22 cellular contexts compared by ENCODE assay signal in genomic region chr15:100663550-100664335, GRCh38.
DNase-seq lines count a peak whose midpoint lies in the region; ATAC-seq and TF ChIP-seq lines count a peak whose summit lies in the region.
"Had no signal": no experiment of that assay in that cellular context is flagged by ENCODE, and none has a peak within 500 bp of the region (broad histone marks: within the 10 kb centered on the region; RNA-seq: fewer than 3 reads in every experiment).

No MANE protein-coding gene starts in this region.

- TF ChIP-seq CTCF in brain microvascular endothelial cell (IDR thresholded peaks at IDR 0.05; ENCODE audit: low read depth, low read length, missing control alignments) (no peak), hepatocyte (IDR thresholded peaks at IDR 0.05; ENCODE audit: poor library complexity) (no peak), Calu3 (IDR thresholded peaks at IDR 0.05; ENCODE audit: unreplicated experiment) (no peak)

- H3K27me3 Mint-ChIP-seq in Calu3 (ENCODE audit: unreplicated experiment), result no peaks in the 10 kb centered on the region
- H3K27me3 Mint-ChIP-seq: activated CD8-positive, alpha-beta T cell treated with anti-CD3 and anti-CD28 coated beads for 36 hours had no signal

- H3K27ac ChIP-seq in brain microvascular endothelial cell (no peak overlapping the region), hepatocyte (no peak overlapping the region)
- H3K27ac ChIP-seq: right lobe of liver, tibial nerve had no signal

- DNase-seq in NCI-H524 treated with DMSO at 0.1 percent for 48 hours (lab: John Stamatoyannopoulos, UW), result peak; percentile 47
- peak; percentile 13 for DNase-seq in brain microvascular endothelial cell
- no peak for DNase-seq in hepatocyte (ENCODE audit: low spot score)
- no peak for DNase-seq in skeletal muscle cell (ENCODE audit: low read depth)
- no peak for DNase-seq in UCSD-AML1 (lab: John Stamatoyannopoulos, UW; ENCODE audit: unreplicated experiment)
- DNase-seq in Calu3, result no peak
- no peak for DNase-seq in cerebellum (ENCODE audit: low spot score)
- DNase-seq: activated B cell treated with CpG ODN at 0.5 μM for 24 hours; activated CD8-positive, alpha-beta T cell treated with anti-CD3 and anti-CD28 coated beads for 36 hours; activated naive CD4-positive, alpha-beta T cell treated with anti-CD3 and anti-CD28 coated beads for 36 hours; activated T-cell treated with anti-CD3 and anti-CD28 coated beads, Interleukin-2, amount 50 U/mL, for 24 hours; aorta; NCI-H1105 treated with DMSO at 0.1 percent for 48 hours; NCI-H2107; NCI-H526 treated with DMSO at 0.1 percent for 48 hours; OCI-M1; right lobe of liver; stimulated activated CD4-positive, alpha-beta T cell treated with anti-CD3 and anti-CD28 coated beads, Interleukin-1b, Interleukin-23, amount 100 ng/mL, for 48 hours; stimulated activated naive CD4-positive, alpha-beta T cell treated with Interleukin-2 at 50 U/mL for 16 hours had no signal

- no peaks in the 10 kb centered on the region for H3K36me3 Mint-ChIP-seq in Calu3 (ENCODE audit: insufficient read depth, unreplicated experiment)

- no peaks in the 10 kb centered on the region for H3K9me3 ChIP-seq in hepatocyte (ENCODE audit: low read depth)
- H3K9me3 ChIP-seq: right lobe of liver, tibial nerve had no signal

- peaks cover 10% of the 10 kb centered on the region for H3K4me1 ChIP-seq in hepatocyte (ENCODE audit: insufficient read depth)
- H3K4me1 ChIP-seq: right lobe of liver had no signal

- H3K27me3 ChIP-seq in brain microvascular endothelial cell (replicated peaks) (no peaks in the 10 kb centered on the region), hepatocyte (no peaks in the 10 kb centered on the region)
- H3K27me3 ChIP-seq: right lobe of liver, tibial nerve had no signal

- no peaks in the 10 kb centered on the region for H3K9me3 Mint-ChIP-seq in Calu3 (ENCODE audit: low read depth, unreplicated experiment)
- H3K9me3 Mint-ChIP-seq: activated B cell treated with CpG ODN at 0.5 μM for 24 hours; activated CD8-positive, alpha-beta T cell treated with anti-CD3 and anti-CD28 coated beads for 36 hours; activated naive CD4-positive, alpha-beta T cell treated with anti-CD3 and anti-CD28 coated beads for 36 hours; activated T-cell treated with anti-CD3 and anti-CD28 coated beads, Interleukin-2, amount 50 U/mL, for 24 hours had no signal

- CTCF ChIA-PET in Calu3 (lab: Charles Lee), result no interaction called here

- no peak overlapping the region for H3K27ac Mint-ChIP-seq in Calu3 (ENCODE audit: unreplicated experiment)
- H3K27ac Mint-ChIP-seq: activated B cell treated with CpG ODN at 0.5 μM for 24 hours; activated CD8-positive, alpha-beta T cell treated with anti-CD3 and anti-CD28 coated beads for 36 hours; activated naive CD4-positive, alpha-beta T cell treated with anti-CD3 and anti-CD28 coated beads for 36 hours; activated T-cell treated with anti-CD3 and anti-CD28 coated beads, Interleukin-2, amount 50 U/mL, for 24 hours; B cell had no signal

- WGBS in hepatocyte (ENCODE audit: low lambda C conversion rate, missing lambda C conversion rate), result 52% methylated on average over 15 of the region's 15 CpGs

- H3K79me2 ChIP-seq in hepatocyte, result no peaks in the 10 kb centered on the region

- no peak overlapping the region for H2AFZ ChIP-seq in hepatocyte

- no peak overlapping the region for H3K4me3 Mint-ChIP-seq in Calu3 (ENCODE audit: low read depth, unreplicated experiment)
- H3K4me3 Mint-ChIP-seq: activated B cell treated with CpG ODN at 0.5 μM for 24 hours; activated CD8-positive, alpha-beta T cell treated with anti-CD3 and anti-CD28 coated beads for 36 hours; activated naive CD4-positive, alpha-beta T cell treated with anti-CD3 and anti-CD28 coated beads for 36 hours; activated T-cell treated with anti-CD3 and anti-CD28 coated beads, Interleukin-2, amount 50 U/mL, for 24 hours; B cell had no signal

- H3K36me3 ChIP-seq in brain microvascular endothelial cell (replicated peaks) (no peaks in the 10 kb centered on the region), hepatocyte (replicated peaks; ENCODE audit: insufficient read depth, low read depth) (no peaks in the 10 kb centered on the region)
- H3K36me3 ChIP-seq: right lobe of liver, tibial nerve had no signal

- H3K4me3 ChIP-seq in brain microvascular endothelial cell (ENCODE audit: low read depth, low read length), result no peak overlapping the region
- no peak overlapping the region for H3K4me3 ChIP-seq in hepatocyte
- H3K4me3 ChIP-seq in skeletal muscle cell (ENCODE audit: low read depth, low read length), result peak overlapping the region; percentile 13
- H3K4me3 ChIP-seq: right lobe of liver, tibial nerve had no signal

- BruUV-seq in Calu3 (replicated peaks; lab: Mats Ljungman, UMichigan), result no TSS peak

- H3K9me2 ChIP-seq in hepatocyte (replicated peaks; ENCODE audit: insufficient read depth), result no peaks in the 10 kb centered on the region

- H3K4me1 Mint-ChIP-seq in Calu3 (ENCODE audit: low read depth, unreplicated experiment), result peaks cover 23% of the 10 kb centered on the region
- H3K4me1 Mint-ChIP-seq: activated B cell treated with CpG ODN at 0.5 μM for 24 hours, B cell had no signal

- ATAC-seq in GM21786 (IDR thresholded peaks at IDR 0.05; ENCODE audit: unreplicated experiment), result no peak
- ATAC-seq: activated CD8-positive, alpha-beta T cell treated with anti-CD3 and anti-CD28 coated beads for 36 hours had no signal

- in situ Hi-C loops in brain microvascular endothelial cell (cut with HindIII; ENCODE audit: low pct_ligation_motif_present, low sequenced_read_pairs), result no loop called here

- H4K20me1 ChIP-seq in hepatocyte (ENCODE audit: insufficient read depth, poor library complexity, severe bottlenecking), result no peaks in the 10 kb centered on the region

- peak overlapping the region; percentile 8 for H3K4me2 ChIP-seq in hepatocyte

- intact Hi-C loops in Calu3 (cut with micrococcal nuclease; ENCODE audit: unreplicated experiment), result no loop called here

Comparison
In these comparisons a context has a peak if more than half of its experiments do, and no peak if none do; other contexts are left out.
1. DNase-seq: peak in NCI-H524 treated with DMSO at 0.1 percent for 48 hours (single experiment) and brain microvascular endothelial cell (single experiment); none in hepatocyte (single experiment), skeletal muscle cell (single experiment), UCSD-AML1 (single experiment), Calu3 (single experiment) and cerebellum (single experiment).